Comparison of ENCODE assay signal across 8 cellular contexts in genomic region chr1:173122958-173123852, GRCh38.
DNase-seq lines count a peak whose midpoint lies in the region; ATAC-seq and TF ChIP-seq lines count a peak whose summit lies in the region.

No MANE protein-coding gene starts in this region.

- H3K36me3 ChIP-seq in A673 (ENCODE audit: insufficient read depth, low read length, poor library complexity, severe bottlenecking) (no peaks in the 10 kb centered on the region), muscle layer of duodenum (ENCODE audit: control insufficient read depth in 1 of 2, insufficient read depth in 2 of 2, low read length in 2 of 2) (no peaks in the 10 kb centered on the region)

- TF ChIP-seq CTCF in A673 (conservative IDR thresholded peaks at IDR 0.05; ENCODE audit: low read depth, low read length) = no peak
- TF ChIP-seq CTCF in fibroblast of pulmonary artery (IDR thresholded peaks at IDR 0.05; ENCODE audit: low read length, missing control alignments) = no peak

- CTCF ChIA-PET in A673 (lab: Charles Lee) = interaction anchor here (0.7 kb wide), 1 partner anchor 297 kb away, joined by 3 read pairs; no protein-coding TSS in a partner anchor

- H3K27ac ChIP-seq in A673 (ENCODE audit: low read depth, low read length, poor library complexity, severe bottlenecking) (peak overlapping the region; percentile 63), muscle layer of duodenum (ENCODE audit: low read length) (peak overlapping the region; percentile 93)

- intact Hi-C loops in A673 (cut with micrococcal nuclease; ENCODE audit: unreplicated experiment) = loop anchor here (5.0 kb wide), 1 partner anchor 296 kb away; no protein-coding TSS in a partner anchor

- H3K27me3 ChIP-seq in A673 (replicated peaks; ENCODE audit: insufficient read depth, low read depth, low read length, poor library complexity) = no peaks in the 10 kb centered on the region
- H3K27me3 ChIP-seq in muscle layer of duodenum (ENCODE audit: low read depth, low read length) = no peaks in the 10 kb centered on the region

- ATAC-seq in HG02588 (IDR thresholded peaks at IDR 0.05; ENCODE audit: unreplicated experiment) (peak; percentile 75), HG03378 (IDR thresholded peaks at IDR 0.05; ENCODE audit: unreplicated experiment) (no peak), GM21360 (IDR thresholded peaks at IDR 0.05; ENCODE audit: unreplicated experiment) (no peak)

- H3K4me1 ChIP-seq in A673 (ENCODE audit: insufficient read depth, low read length, poor library complexity, severe bottlenecking) (peaks cover 16% of the 10 kb centered on the region), muscle layer of duodenum (ENCODE audit: control insufficient read depth in 1 of 2, insufficient read depth in 2 of 2, low read length in 2 of 2) (peaks cover 13 to 16% of the 10 kb centered on the region in 2 donors)

- no peaks in the 10 kb centered on the region for H3K9me3 ChIP-seq in A673 (ENCODE audit: low read depth, low read length, poor library complexity, severe bottlenecking)
- H3K9me3 ChIP-seq in muscle layer of duodenum (ENCODE audit: control insufficient read depth in 1 of 2, low read length in 2 of 2) = no peaks in the 10 kb centered on the region

- no TSS peak for BruUV-seq in A673 (replicated peaks; lab: Mats Ljungman, UMichigan)

- POLR2A ChIA-PET in A673 (lab: Charles Lee; ENCODE audit: low non-redundant PET) = no interaction called here

- H3K4me3 ChIP-seq in A673 (ENCODE audit: low read depth, low read length, poor library complexity, severe bottlenecking) (peak overlapping the region; percentile 7), fibroblast of pulmonary artery (replicated peaks; ENCODE audit: low read depth, low read length) (peak overlapping the region; percentile 41), muscle layer of duodenum (ENCODE audit: low read depth in 1 of 2, low read length in 2 of 2) (peak overlapping the region; percentile 32 to 47)

- DNase-seq in A673 (ENCODE audit: low spot score) (peak; percentile 85), SK-MEL-5 (ENCODE audit: low read depth, low spot score) (peak; percentile 71), fibroblast of pulmonary artery (ENCODE audit: low read depth) (peak; percentile 97), NCI-H1694 treated with DMSO at 0.1 percent for 48 hours (lab: John Stamatoyannopoulos, UW) (no peak)

- in situ Hi-C loops in SK-MEL-5 (cut with HindIII; ENCODE audit: low pct_unique_long_range_greater_than_20kb, low sequenced_read_pairs) = no loop called here
